In the genomic region with DNA sequence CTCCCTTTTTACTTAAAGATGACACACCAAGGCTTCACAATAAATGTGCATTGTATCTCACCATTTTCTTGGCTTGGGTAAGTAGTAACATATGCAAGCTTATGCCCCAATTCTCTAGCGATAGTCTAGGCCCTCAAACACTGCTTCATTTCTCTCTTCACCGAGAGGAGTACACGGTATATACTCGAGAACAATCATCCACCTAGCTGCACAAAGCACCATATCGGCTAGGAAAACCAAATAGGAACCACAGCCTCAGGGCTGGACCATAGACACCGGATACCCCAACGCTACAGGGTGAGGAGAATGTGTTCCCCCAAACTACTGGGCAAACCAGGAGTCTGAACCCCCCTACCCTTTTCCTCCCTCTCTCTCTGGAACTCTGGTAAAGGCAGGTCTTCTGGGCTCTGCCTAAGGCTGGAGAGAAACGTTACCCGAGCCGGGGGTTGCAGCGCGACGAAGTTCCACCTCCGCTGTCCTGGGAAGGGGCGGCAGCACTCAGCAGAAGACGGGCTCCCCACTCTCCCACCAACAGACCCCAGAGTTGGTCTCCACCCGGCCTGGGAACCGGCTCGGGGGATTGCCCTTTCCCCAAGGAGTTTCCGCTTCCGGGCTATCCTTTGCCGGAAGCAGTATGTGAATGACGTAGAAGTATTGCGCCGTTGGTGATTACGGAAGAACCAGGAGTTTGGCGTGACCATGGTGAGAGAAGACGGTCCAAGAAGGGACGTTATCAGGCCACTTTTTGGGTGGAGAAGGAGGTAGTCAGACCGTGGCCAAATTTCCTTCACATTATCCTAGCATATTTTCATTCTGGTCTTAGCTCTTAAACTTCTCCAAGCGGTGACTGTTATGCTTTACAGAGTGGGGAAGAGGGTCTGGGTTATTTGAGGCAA, we compare ENCODE assay signal across 8 cellular contexts. TPM values are rescaled to one million over a fixed set of nuclear protein-coding genes. Genes with fewer than 3 reads are reported as not detected.
A peak's percentile ranks its signal among the peaks of the same experiment; 100 is the strongest.
DNase-seq lines count a peak whose midpoint lies in the region; ATAC-seq, FAIRE-seq and TF ChIP-seq lines count a peak whose summit lies in the region.

A gene with protein sequence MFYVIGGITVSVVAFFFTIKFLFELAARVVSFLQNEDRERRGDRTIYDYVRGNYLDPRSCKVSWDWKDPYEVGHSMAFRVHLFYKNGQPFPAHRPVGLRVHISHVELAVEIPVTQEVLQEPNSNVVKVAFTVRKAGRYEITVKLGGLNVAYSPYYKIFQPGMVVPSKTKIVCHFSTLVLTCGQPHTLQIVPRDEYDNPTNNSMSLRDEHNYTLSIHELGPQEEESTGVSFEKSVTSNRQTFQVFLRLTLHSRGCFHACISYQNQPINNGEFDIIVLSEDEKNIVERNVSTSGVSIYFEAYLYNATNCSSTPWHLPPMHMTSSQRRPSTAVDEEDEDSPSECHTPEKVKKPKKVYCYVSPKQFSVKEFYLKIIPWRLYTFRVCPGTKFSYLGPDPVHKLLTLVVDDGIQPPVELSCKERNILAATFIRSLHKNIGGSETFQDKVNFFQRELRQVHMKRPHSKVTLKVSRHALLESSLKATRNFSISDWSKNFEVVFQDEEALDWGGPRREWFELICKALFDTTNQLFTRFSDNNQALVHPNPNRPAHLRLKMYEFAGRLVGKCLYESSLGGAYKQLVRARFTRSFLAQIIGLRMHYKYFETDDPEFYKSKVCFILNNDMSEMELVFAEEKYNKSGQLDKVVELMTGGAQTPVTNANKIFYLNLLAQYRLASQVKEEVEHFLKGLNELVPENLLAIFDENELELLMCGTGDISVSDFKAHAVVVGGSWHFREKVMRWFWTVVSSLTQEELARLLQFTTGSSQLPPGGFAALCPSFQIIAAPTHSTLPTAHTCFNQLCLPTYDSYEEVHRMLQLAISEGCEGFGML (minus strand): TSS at position 582 of the 896 bp plus-strand sequence. CDS start 27,465 bp downstream, outside the sequence.
A gene with protein sequence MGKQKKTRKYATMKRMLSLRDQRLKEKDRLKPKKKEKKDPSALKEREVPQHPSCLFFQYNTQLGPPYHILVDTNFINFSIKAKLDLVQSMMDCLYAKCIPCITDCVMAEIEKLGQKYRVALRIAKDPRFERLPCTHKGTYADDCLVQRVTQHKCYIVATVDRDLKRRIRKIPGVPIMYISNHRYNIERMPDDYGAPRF (plus strand): TSS at position 646 of the 896 bp plus-strand sequence. CDS start 54 bp downstream, at position 700.

- H3K4me2 ChIP-seq in endothelial cell of umbilical vein (ENCODE audit: insufficient read depth, low read length): peak within 1 kb of the TSS; percentile 98

- POLR2A ChIA-PET in activated CD8-positive, alpha-beta T cell treated with anti-CD3 and anti-CD28 coated beads, Interleukin-2, amount 10 ng/mL, durations not matched to agents 7 days and 5 days (lab: Charles Lee): interaction anchor here (0.5 to 0.6 kb wide), 2 partner anchors 33 to 81 kb away, joined by 3 to 4 read pairs; no protein-coding TSS in a partner anchor
- POLR2A ChIA-PET in endothelial cell of umbilical vein (lab: Charles Lee): no interaction called here

- peaks cover 2 to 3% of the 10 kb centered on the region in 2 experiments for H3K36me3 ChIP-seq in endothelial cell of umbilical vein (ENCODE audit: control insufficient read depth in 2 of 2, extremely low read depth in 1 of 2, insufficient read depth in 2 of 2, low read length in 2 of 2)

- H3K4me3 ChIP-seq in endothelial cell of umbilical vein (replicated peaks in 1 of 3; ENCODE audit: insufficient read depth in 1 of 3, low read depth in 1 of 3, low read length in 3 of 3): peak within 1 kb of the TSS; percentile 66 to 93 (median 92)

- H3K27ac Mint-ChIP-seq in activated CD8-positive, alpha-beta T cell treated with anti-CD3 and anti-CD28 coated beads, Interleukin-2, amount 10 ng/mL, durations not matched to agents 7 days and 5 days: peak within 1 kb of the TSS; percentile 93

- H4K20me1 ChIP-seq in endothelial cell of umbilical vein (replicated peaks; ENCODE audit: control insufficient read depth, extremely low read depth, insufficient read depth, low read length): peaks cover 4% of the 10 kb centered on the region

- DNase-seq in Ammon's horn (ENCODE audit: low spot score): peak; percentile 89
- DNase-seq in HS-5 (ENCODE audit: low read depth): peak; percentile 56
- DNase-seq in activated CD8-positive, alpha-beta T cell treated with anti-CD3 and anti-CD28 coated beads, Interleukin-2, amount 10 ng/mL, durations not matched to agents 7 days and 5 days: peak; percentile 90
- peak; percentile 87 for DNase-seq in endothelial cell of umbilical vein (ENCODE audit: low read depth, low spot score)
- DNase-seq in mucosa of gallbladder (ENCODE audit: low spot score): peak; percentile 91
- peak; percentile 86 for DNase-seq in stimulated activated CD8-positive, alpha-beta memory T cell treated with anti-CD3 and anti-CD28 coated beads, Interleukin-4, amount 100 ng/mL, for 48 hours
- DNase-seq in cerebellar nuclear complex (lab: John Stamatoyannopoulos, UW): no peak

- no peak for TF ChIP-seq CTCF in endothelial cell of umbilical vein (IDR thresholded peaks at IDR 0.05; ENCODE audit: extremely low read depth in 1 of 2, insufficient read depth in 1 of 2, low read depth in 1 of 2, low read length in 2 of 2)

- H3K36me3 Mint-ChIP-seq in activated CD8-positive, alpha-beta T cell treated with anti-CD3 and anti-CD28 coated beads, Interleukin-2, amount 10 ng/mL, durations not matched to agents 7 days and 5 days (ENCODE audit: low read depth): peaks cover 17% of the 10 kb centered on the region

- FAIRE-seq in endothelial cell of umbilical vein (lab: Jason Lieb, UNC): peak; percentile 63

- BruUV-seq in endothelial cell of umbilical vein (replicated peaks; lab: Mats Ljungman, UMichigan): TSS peak; percentile 65

- H3K9me1 ChIP-seq in endothelial cell of umbilical vein (replicated peaks; ENCODE audit: control insufficient read depth, extremely low read depth, insufficient read depth, low read length): no peaks in the 10 kb centered on the region

- peak; percentile 75 for TF ChIP-seq POLR2A in endothelial cell of umbilical vein (IDR thresholded peaks at IDR 0.05; ENCODE audit: low read depth, low read length)

- H3K9me3 ChIP-seq in endothelial cell of umbilical vein (replicated peaks; ENCODE audit: control insufficient read depth, insufficient read depth, low read length): no peaks in the 10 kb centered on the region

- H3K4me1 ChIP-seq in endothelial cell of umbilical vein (ENCODE audit: control insufficient read depth, extremely low read depth, insufficient read depth, low read length): peaks cover 15% of the 10 kb centered on the region

- CTCF ChIA-PET in activated CD8-positive, alpha-beta T cell treated with anti-CD3 and anti-CD28 coated beads, Interleukin-2, amount 10 ng/mL, durations not matched to agents 7 days and 5 days (lab: Charles Lee): interaction anchor here (0.7 to 1.1 kb wide), 5 partner anchors 49 to 376 kb away, joined by 3 to 5 read pairs (median 3); no protein-coding TSS in a partner anchor
- CTCF ChIA-PET in endothelial cell of umbilical vein (lab: Charles Lee): interaction anchor here (1.0 to 1.7 kb wide), 5 partner anchors 62 to 104 kb away, joined by 3 to 6 read pairs (median 4); no protein-coding TSS in a partner anchor

- no peaks in the 10 kb centered on the region for H3K27me3 ChIP-seq in endothelial cell of umbilical vein (ENCODE audit: control insufficient read depth in 2 of 2, insufficient read depth in 2 of 2, low read length in 2 of 2)

- peak within 1 kb of the TSS; percentile 90 for H3K4me3 Mint-ChIP-seq in activated CD8-positive, alpha-beta T cell treated with anti-CD3 and anti-CD28 coated beads, Interleukin-2, amount 10 ng/mL, durations not matched to agents 7 days and 5 days

- no peaks in the 10 kb centered on the region for H3K27me3 Mint-ChIP-seq in activated CD8-positive, alpha-beta T cell treated with anti-CD3 and anti-CD28 coated beads, Interleukin-2, amount 10 ng/mL, durations not matched to agents 7 days and 5 days (ENCODE audit: low read depth)

- dilution Hi-C loops in endothelial cell of umbilical vein (cut with MboI; ENCODE audit: extremely low pct_ligation_motif_present, low sequenced_read_pairs): no loop called here

- peak within 1 kb of the TSS; percentile 72 for H3K9ac ChIP-seq in endothelial cell of umbilical vein (replicated peaks; ENCODE audit: extremely low read depth, insufficient read depth, low read length)

- no peaks in the 10 kb centered on the region for H3K9me3 Mint-ChIP-seq in activated CD8-positive, alpha-beta T cell treated with anti-CD3 and anti-CD28 coated beads, Interleukin-2, amount 10 ng/mL, durations not matched to agents 7 days and 5 days (ENCODE audit: insufficient read depth)

- intact Hi-C loops in endothelial cell of umbilical vein (cut with micrococcal nuclease): loop anchor here (1.0 to 5.0 kb wide), 4 partner anchors 51 to 103 kb away; a partner anchor contains a TSS

- H3K27ac ChIP-seq in endothelial cell of umbilical vein (ENCODE audit: insufficient read depth, low read depth, low read length): peak within 1 kb of the TSS; percentile 37

- peak; percentile 96 for ATAC-seq in GM19455 (IDR thresholded peaks at IDR 0.05; ENCODE audit: unreplicated experiment)
- ATAC-seq in activated CD8-positive, alpha-beta T cell treated with anti-CD3 and anti-CD28 coated beads, Interleukin-2, amount 10 ng/mL, durations not matched to agents 7 days and 5 days: peak; percentile 94

- peaks cover 57% of the 10 kb centered on the region for H3K79me2 ChIP-seq in endothelial cell of umbilical vein (ENCODE audit: control insufficient read depth, insufficient read depth, low read length)

- H3K4me1 Mint-ChIP-seq in activated CD8-positive, alpha-beta T cell treated with anti-CD3 and anti-CD28 coated beads, Interleukin-2, amount 10 ng/mL, durations not matched to agents 7 days and 5 days (ENCODE audit: low read depth): peaks cover 42% of the 10 kb centered on the region

- H2AFZ ChIP-seq in endothelial cell of umbilical vein (ENCODE audit: low read depth, low read length): peak within 1 kb of the TSS; percentile 44

RNA-seq across cellular contexts. Expression of the first gene that starts in this region (rescaled TPM):
- total RNA-seq in activated CD8-positive, alpha-beta T cell treated with anti-CD3 and anti-CD28 coated beads, Interleukin-2, amount 10 ng/mL, durations not matched to agents 7 days and 5 days: 10 to 100 TPM; 44.1 to 44.9 TPM
- 46.4 and 50.3 TPM in 2 replicates for total RNA-seq in endothelial cell of umbilical vein
- 67.2 and 87.1 TPM in 2 replicates for polyA plus RNA-seq in endothelial cell of umbilical vein
- 32.8 and 35.8 TPM in 2 replicates for polyA plus RNA-seq in endothelial cell of umbilical vein (2011; cell fraction: cytosol; rRNA removed)
- polyA plus RNA-seq in endothelial cell of umbilical vein (2011; cell fraction: nucleus; rRNA removed): 120 and 158 TPM in 2 replicates
- polyA plus RNA-seq in endothelial cell of umbilical vein (2012): 25.4 and 28.7 TPM in 2 replicates
- polyA minus RNA-seq in endothelial cell of umbilical vein: 221 and 264 TPM in 2 replicates
- 20.8 TPM for polyA minus RNA-seq in endothelial cell of umbilical vein (2011; cell fraction: cytosol; rRNA and poly(A)+ RNA removed)
- polyA minus RNA-seq in endothelial cell of umbilical vein (2011; cell fraction: nucleus; rRNA and poly(A)+ RNA removed): 133 and 153 TPM in 2 replicates
- total RNA-seq in mucosa of gallbladder: 34.3 TPM

RNA-seq across cellular contexts. Expression of the second gene that starts in this region (rescaled TPM):
- total RNA-seq in activated CD8-positive, alpha-beta T cell treated with anti-CD3 and anti-CD28 coated beads, Interleukin-2, amount 10 ng/mL, durations not matched to agents 7 days and 5 days: 10 to 100 TPM; 64.1 to 64.2 TPM
- 57.8 and 58.2 TPM in 2 replicates for total RNA-seq in endothelial cell of umbilical vein
- polyA plus RNA-seq in endothelial cell of umbilical vein: 24.4 and 26.2 TPM in 2 replicates
- 51.1 and 51.3 TPM in 2 replicates for polyA plus RNA-seq in endothelial cell of umbilical vein (2011; cell fraction: cytosol; rRNA removed)
- 24.9 and 32.5 TPM in 2 replicates for polyA plus RNA-seq in endothelial cell of umbilical vein (2011; cell fraction: nucleus; rRNA removed)
- polyA plus RNA-seq in endothelial cell of umbilical vein (2012): 51.4 and 70.1 TPM in 2 replicates
- 39.9 and 50.5 TPM in 2 replicates for polyA minus RNA-seq in endothelial cell of umbilical vein
- polyA minus RNA-seq in endothelial cell of umbilical vein (2011; cell fraction: cytosol; rRNA and poly(A)+ RNA removed): 15.2 TPM
- 10.0 and 19.0 TPM in 2 replicates for polyA minus RNA-seq in endothelial cell of umbilical vein (2011; cell fraction: nucleus; rRNA and poly(A)+ RNA removed)
- 37.3 TPM for total RNA-seq in mucosa of gallbladder

Comparison
In these comparisons a context has a peak if more than half of its experiments do, and no peak if none do; other contexts are left out.
1. DNase-seq: peak in Ammon's horn (single experiment), HS-5 (single experiment), activated CD8-positive, alpha-beta T cell treated with anti-CD3 and anti-CD28 coated beads, Interleukin-2, amount 10 ng/mL, durations not matched to agents 7 days and 5 days (single experiment), endothelial cell of umbilical vein (single experiment), mucosa of gallbladder (single experiment) and stimulated activated CD8-positive, alpha-beta memory T cell treated with anti-CD3 and anti-CD28 coated beads, Interleukin-4, amount 100 ng/mL, for 48 hours (single experiment); none in cerebellar nuclear complex (0 of 2).